In genomic region chr6:71228461-71229041, GRCh38 we compare ENCODE assay signal across 11 cellular contexts.
DNase-seq lines count a peak whose midpoint lies in the region; ATAC-seq lines count a peak whose summit lies in the region.
"Had no signal": no experiment of that assay in that cellular context is flagged by ENCODE, and none has a peak within 500 bp of the region (broad histone marks: within the 10 kb centered on the region; RNA-seq: fewer than 3 reads in every experiment).

No MANE protein-coding gene starts in this region.

- no peak for DNase-seq in activated T-cell treated with anti-CD3 and anti-CD28 coated beads, Interleukin-2, amount 50 U/mL, for 24 hours
- no peak for DNase-seq in activated T-cell treated with anti-CD3 and anti-CD28 coated beads, Interleukin-2, amount 50 U/mL, for 48 hours
- DNase-seq in MV-4-11 (lab: John Stamatoyannopoulos, UW) (peak; percentile 76), GM19240 (ENCODE audit: insufficient read length, low spot score) (no peak), nucleus accumbens (lab: John Stamatoyannopoulos, UW) (no peak), left colon (no peak)
- no peak for DNase-seq in activated naive CD8-positive, alpha-beta T cell treated with anti-CD3 and anti-CD28 coated beads, Interleukin-2, amount 10 ng/mL, durations not matched to agents 7 days and 5 days
- DNase-seq in natural killer cell treated with Interleukin-12 subunit alpha and Interleukin-12 subunit beta and Interleukin-15 and Interleukin-18, amount 100 ng/mL, for 72 hours (ENCODE audit: low spot score), result no peak
- DNase-seq: activated gamma-delta T cell treated with Interleukin-2 at 50 U/mL for 16 hours, NCI-H2171 treated with DMSO at 0.1 percent for 48 hours had no signal

- POLR2A ChIA-PET in activated naive CD8-positive, alpha-beta T cell treated with anti-CD3 and anti-CD28 coated beads, Interleukin-2, amount 10 ng/mL, durations not matched to agents 7 days and 5 days (lab: Charles Lee), result interaction anchor here (1.1 kb wide), 1 partner anchor 60 kb away, joined by 4 read pairs; the partner anchor contains the start of gene OGFRL1

- peaks cover 26% of the 10 kb centered on the region for H3K4me1 Mint-ChIP-seq in activated T-cell treated with anti-CD3 and anti-CD28 coated beads, Interleukin-2, amount 50 U/mL, for 24 hours (ENCODE audit: low read depth)
- peaks cover 20% of the 10 kb centered on the region for H3K4me1 Mint-ChIP-seq in activated naive CD8-positive, alpha-beta T cell treated with anti-CD3 and anti-CD28 coated beads, Interleukin-2, amount 10 ng/mL, durations not matched to agents 7 days and 5 days
- H3K4me1 Mint-ChIP-seq in natural killer cell treated with Interleukin-12 subunit alpha and Interleukin-12 subunit beta and Interleukin-15 and Interleukin-18, amount 100 ng/mL, for 72 hours (ENCODE audit: low read depth in 2 of 2), result peaks cover 12 to 14% of the 10 kb centered on the region in 2 donors

- peak overlapping the region; percentile 27 for H3K27ac Mint-ChIP-seq in activated T-cell treated with anti-CD3 and anti-CD28 coated beads, Interleukin-2, amount 50 U/mL, for 24 hours
- H3K27ac Mint-ChIP-seq in activated naive CD8-positive, alpha-beta T cell treated with anti-CD3 and anti-CD28 coated beads, Interleukin-2, amount 10 ng/mL, durations not matched to agents 7 days and 5 days, result peak overlapping the region; percentile 35
- peak overlapping the region in 1 of 2 donors; percentile 45 for H3K27ac Mint-ChIP-seq in natural killer cell treated with Interleukin-12 subunit alpha and Interleukin-12 subunit beta and Interleukin-15 and Interleukin-18, amount 100 ng/mL, for 72 hours

- H3K36me3 Mint-ChIP-seq in activated T-cell treated with anti-CD3 and anti-CD28 coated beads, Interleukin-2, amount 50 U/mL, for 24 hours (ENCODE audit: low read depth), result no peaks in the 10 kb centered on the region
- H3K36me3 Mint-ChIP-seq in activated naive CD8-positive, alpha-beta T cell treated with anti-CD3 and anti-CD28 coated beads, Interleukin-2, amount 10 ng/mL, durations not matched to agents 7 days and 5 days, result no peaks in the 10 kb centered on the region
- no peaks in the 10 kb centered on the region for H3K36me3 Mint-ChIP-seq in natural killer cell treated with Interleukin-12 subunit alpha and Interleukin-12 subunit beta and Interleukin-15 and Interleukin-18, amount 100 ng/mL, for 72 hours

- intact Hi-C loops in left colon (cut with DNase I, micrococcal nuclease), result no loop called here

- H3K4me3 Mint-ChIP-seq in activated T-cell treated with anti-CD3 and anti-CD28 coated beads, Interleukin-2, amount 50 U/mL, for 24 hours, result no peak overlapping the region
- peak overlapping the region; percentile 37 for H3K4me3 Mint-ChIP-seq in activated naive CD8-positive, alpha-beta T cell treated with anti-CD3 and anti-CD28 coated beads, Interleukin-2, amount 10 ng/mL, durations not matched to agents 7 days and 5 days
- H3K4me3 Mint-ChIP-seq in natural killer cell treated with Interleukin-12 subunit alpha and Interleukin-12 subunit beta and Interleukin-15 and Interleukin-18, amount 100 ng/mL, for 72 hours, result peak overlapping the region; percentile 37

- H3K27me3 Mint-ChIP-seq in activated T-cell treated with anti-CD3 and anti-CD28 coated beads, Interleukin-2, amount 50 U/mL, for 24 hours, result no peaks in the 10 kb centered on the region
- H3K27me3 Mint-ChIP-seq in activated naive CD8-positive, alpha-beta T cell treated with anti-CD3 and anti-CD28 coated beads, Interleukin-2, amount 10 ng/mL, durations not matched to agents 7 days and 5 days, result peaks cover 7% of the 10 kb centered on the region
- H3K27me3 Mint-ChIP-seq in natural killer cell treated with Interleukin-12 subunit alpha and Interleukin-12 subunit beta and Interleukin-15 and Interleukin-18, amount 100 ng/mL, for 72 hours, result peaks cover 6 to 11% of the 10 kb centered on the region in 2 donors

- H3K9me3 Mint-ChIP-seq in activated T-cell treated with anti-CD3 and anti-CD28 coated beads, Interleukin-2, amount 50 U/mL, for 24 hours, result no peaks in the 10 kb centered on the region
- H3K9me3 Mint-ChIP-seq in activated naive CD8-positive, alpha-beta T cell treated with anti-CD3 and anti-CD28 coated beads, Interleukin-2, amount 10 ng/mL, durations not matched to agents 7 days and 5 days, result no peaks in the 10 kb centered on the region
- H3K9me3 Mint-ChIP-seq in natural killer cell treated with Interleukin-12 subunit alpha and Interleukin-12 subunit beta and Interleukin-15 and Interleukin-18, amount 100 ng/mL, for 72 hours, result no peaks in the 10 kb centered on the region

- ATAC-seq in activated naive CD8-positive, alpha-beta T cell treated with anti-CD3 and anti-CD28 coated beads, Interleukin-2, amount 10 ng/mL, durations not matched to agents 7 days and 5 days (ENCODE audit: low read depth), result peak; percentile 78
- ATAC-seq in natural killer cell treated with Interleukin-12 subunit alpha and Interleukin-12 subunit beta and Interleukin-15 and Interleukin-18, amount 100 ng/mL, for 72 hours, result no peak
- ATAC-seq in left colon, result no peak
- ATAC-seq: activated CD4-positive, CD25-positive, alpha-beta regulatory T cell treated with anti-CD3 and anti-CD28 coated beads, Interleukin-2, amount 50 U/mL, for 24 hours had no signal
